In genomic region chr14:77243853-77244252, GRCh38 we compare ENCODE assay signal across 26 cellular contexts.
DNase-seq lines count a peak whose midpoint lies in the region; ATAC-seq and TF ChIP-seq lines count a peak whose summit lies in the region.
"Had no signal": no experiment of that assay in that cellular context is flagged by ENCODE, and none has a peak within 500 bp of the region (broad histone marks: within the 10 kb centered on the region; RNA-seq: fewer than 3 reads in every experiment).

No MANE protein-coding gene starts in this region.

- no peaks in the 10 kb centered on the region for H3K27me3 Mint-ChIP-seq in memory B cell
- H3K27me3 Mint-ChIP-seq: activated CD8-positive, alpha-beta T cell treated with anti-CD3 and anti-CD28 coated beads for 36 hours; activated naive CD8-positive, alpha-beta T cell treated with anti-CD3 and anti-CD28 coated beads for 36 hours had no signal

- peak overlapping the region; percentile 17 for H3K4me3 Mint-ChIP-seq in memory B cell
- H3K4me3 Mint-ChIP-seq: activated CD8-positive, alpha-beta T cell treated with anti-CD3 and anti-CD28 coated beads for 36 hours; activated naive CD8-positive, alpha-beta T cell treated with anti-CD3 and anti-CD28 coated beads for 36 hours; CD8-positive, alpha-beta T cell; type B pancreatic cell had no signal

- H3K4me3 ChIP-seq in NB4 (ENCODE audit: low read depth, low read length) = no peak overlapping the region
- H3K4me3 ChIP-seq: ascending aorta, esophagus squamous epithelium, hepatocyte, lung, right atrium auricular region, SJSA1, smooth muscle cell had no signal

- peak overlapping the region; percentile 73 for H3K27ac Mint-ChIP-seq in memory B cell
- H3K27ac Mint-ChIP-seq: activated CD8-positive, alpha-beta T cell treated with anti-CD3 and anti-CD28 coated beads for 36 hours; activated naive CD8-positive, alpha-beta T cell treated with anti-CD3 and anti-CD28 coated beads for 36 hours; CD8-positive, alpha-beta T cell; type B pancreatic cell had no signal

- H3K36me3 Mint-ChIP-seq in memory B cell = no peaks in the 10 kb centered on the region
- H3K36me3 Mint-ChIP-seq: activated naive CD8-positive, alpha-beta T cell treated with anti-CD3 and anti-CD28 coated beads for 36 hours; CD8-positive, alpha-beta T cell; type B pancreatic cell had no signal

- DNase-seq in NB4 (ENCODE audit: low read depth) = peak; percentile 91
- DNase-seq in memory B cell (ENCODE audit: low spot score in 2 of 2) = peak; percentile 47 to 64
- DNase-seq in stimulated activated CD4-positive, alpha-beta T cell treated with anti-CD3 and anti-CD28 coated beads, Interleukin-2, amount 100 ng/mL, for 48 hours = no peak
- no peak for DNase-seq in activated CD8-positive, alpha-beta memory T cell treated with anti-CD3 and anti-CD28 coated beads, Interleukin-2, amount 50 U/mL, for 48 hours
- DNase-seq: activated CD4-positive, alpha-beta T cell treated with anti-CD3 and anti-CD28 coated beads for 1 hour; activated CD8-positive, alpha-beta T cell treated with anti-CD3 and anti-CD28 coated beads for 36 hours; activated effector memory CD4-positive, alpha-beta T cell treated with anti-CD3 and anti-CD28 coated beads, Interleukin-2, amount 50 U/mL, for 16 hours; activated naive CD8-positive, alpha-beta T cell treated with anti-CD3 and anti-CD28 coated beads for 36 hours; CD8-positive, alpha-beta T cell; EL; esophagus squamous epithelium; foreskin melanocyte; H7; NCI-H2029; NCI-H69; stimulated activated CD4-positive, alpha-beta T cell treated with anti-CD3 and anti-CD28 coated beads, Interleukin-2, amount 100 ng/mL, for 24 hours had no signal

- peaks cover 25% of the 10 kb centered on the region for H3K4me1 Mint-ChIP-seq in memory B cell
- H3K4me1 Mint-ChIP-seq: activated naive CD8-positive, alpha-beta T cell treated with anti-CD3 and anti-CD28 coated beads for 36 hours had no signal

- ATAC-seq in GM21529 (IDR thresholded peaks at IDR 0.05; ENCODE audit: unreplicated experiment) (peak; percentile 47), memory B cell (ENCODE audit: low read depth) (peak; percentile 87), HG03565 (IDR thresholded peaks at IDR 0.05; ENCODE audit: unreplicated experiment) (no peak), HG03135 (IDR thresholded peaks at IDR 0.05; ENCODE audit: unreplicated experiment) (no peak)
- ATAC-seq: activated CD8-positive, alpha-beta T cell treated with anti-CD3 and anti-CD28 coated beads for 36 hours; CD8-positive, alpha-beta T cell had no signal

- no peaks in the 10 kb centered on the region for H3K9me3 Mint-ChIP-seq in memory B cell
- H3K9me3 Mint-ChIP-seq: activated CD8-positive, alpha-beta T cell treated with anti-CD3 and anti-CD28 coated beads for 36 hours; activated naive CD8-positive, alpha-beta T cell treated with anti-CD3 and anti-CD28 coated beads for 36 hours; CD8-positive, alpha-beta T cell; type B pancreatic cell had no signal

- TF ChIP-seq POLR2A in NB4 (IDR thresholded peaks at IDR 0.05; ENCODE audit: extremely low read depth, insufficient read length) = no peak

- TF ChIP-seq CTCF in NB4 (IDR thresholded peaks at IDR 0.05; ENCODE audit: low read depth, low read length) = no peak

Comparison
In these comparisons a context has a peak if more than half of its experiments do, and no peak if none do; other contexts are left out.
1. ATAC-seq: peak in GM21529 (single experiment) and memory B cell (single experiment); none in HG03565 (single experiment) and HG03135 (single experiment).
2. DNase-seq: peak in NB4 (single experiment) and memory B cell (2 of 2); none in stimulated activated CD4-positive, alpha-beta T cell treated with anti-CD3 and anti-CD28 coated beads, Interleukin-2, amount 100 ng/mL, for 48 hours (0 of 2) and activated CD8-positive, alpha-beta memory T cell treated with anti-CD3 and anti-CD28 coated beads, Interleukin-2, amount 50 U/mL, for 48 hours (single experiment).